27 cellular contexts compared by ENCODE assay signal in the genomic region with DNA sequence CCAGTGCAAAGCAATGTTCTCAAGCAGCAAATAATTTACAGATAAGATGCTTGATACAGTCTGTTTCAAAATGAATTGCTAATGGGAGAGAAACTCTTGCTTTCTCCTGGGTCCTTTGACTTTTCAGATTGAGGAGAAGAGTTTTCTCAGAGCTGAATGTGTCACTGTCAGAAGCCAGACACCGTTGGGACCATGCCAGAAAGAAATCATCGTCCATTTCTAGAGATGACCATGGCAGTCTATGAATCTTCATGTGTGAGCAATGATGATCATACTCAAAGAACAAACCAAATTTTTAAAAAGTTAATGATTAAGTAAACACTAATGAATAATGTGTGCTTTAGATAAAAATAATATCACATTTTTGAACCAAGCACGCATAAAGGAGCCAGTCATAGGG.
"Had no signal": no experiment of that assay in that cellular context is flagged by ENCODE, and none has a peak within 500 bp of the region (broad histone marks: within the 10 kb centered on the region; RNA-seq: fewer than 3 reads in every experiment).

No MANE protein-coding gene starts in this region.

- H3K27me3 ChIP-seq: esophagus muscularis mucosa, gastrocnemius medialis, hepatocyte, pancreas, suprapubic skin, tibial nerve had no signal

- DNase-seq: activated CD4-positive, alpha-beta T cell treated with anti-CD3 and anti-CD28 coated beads for 4 hours; activated CD4-positive, alpha-beta T cell treated with anti-CD3 and anti-CD28 coated beads, Interleukin-2, amount 50 U/mL, for 4 hours; activated effector memory CD4-positive, alpha-beta T cell treated with Interleukin-2 at 50 U/mL for 16 hours; activated naive CD4-positive, alpha-beta T cell treated with Interleukin-2 at 50 U/mL for 16 hours; activated T-cell treated with anti-CD3 and anti-CD28 coated beads for 4 hours; anterior cingulate cortex; caudate nucleus; cortex of kidney; gastrocnemius medialis; islet precursor cell; left colon; mammary epithelial cell; midbrain; naive thymus-derived CD8-positive, alpha-beta T cell; nucleus accumbens; pancreas; retina; stimulated activated CD4-positive, alpha-beta T cell treated with anti-CD3 and anti-CD28 coated beads, Interleukin-15, amount 100 ng/mL, for 24 hours; stimulated activated CD4-positive, alpha-beta T cell treated with anti-CD3 and anti-CD28 coated beads, Interleukin-2, amount 100 ng/mL, for 24 hours; stimulated activated naive B cell treated with anti-CD40 and anti-IgM and Interleukin-4, amounts not matched to agents 10 μg/mL and 1 μg/mL and 100 μg/mL, for 72 hours had no signal

- H3K4me1 ChIP-seq: gastrocnemius medialis, pancreas, prostate gland, suprapubic skin, tibial nerve had no signal

- H3K9me3 ChIP-seq: esophagus muscularis mucosa, gastrocnemius medialis, pancreas, prostate gland, suprapubic skin, tibial nerve had no signal

- H3K27ac ChIP-seq: gastrocnemius medialis, hepatocyte, pancreas, prostate gland, suprapubic skin, tibial nerve, VCaP had no signal

- H3K4me3 ChIP-seq: esophagus muscularis mucosa, gastrocnemius medialis, hepatocyte, pancreas, prostate gland, suprapubic skin, tibial nerve had no signal

- H3K36me3 ChIP-seq: esophagus muscularis mucosa, gastrocnemius medialis, pancreas, prostate gland, suprapubic skin, tibial nerve had no signal

- ATAC-seq: gastrocnemius medialis; left colon; naive thymus-derived CD8-positive, alpha-beta T cell; pancreas; sciatic nerve; stimulated activated naive B cell treated with anti-CD40 and anti-IgM and Interleukin-4, amounts not matched to agents 10 μg/mL and 1 μg/mL and 100 μg/mL, for 72 hours had no signal

- H2AFZ ChIP-seq: hepatocyte had no signal

- H3K4me2 ChIP-seq: hepatocyte had no signal
